Comparison of ENCODE assay signal across 2 cellular contexts in genomic region chr2:133433455-133434451, GRCh38.
TF ChIP-seq lines count a peak whose summit lies in the region.

No MANE protein-coding gene starts in this region.

TF ChIP-seq in SK-N-SH treated with all-trans-retinoic acid at 6 μM for 48 hours, 23 proteins besides CTCF, POLR2A, EP300 and RAD21 (continued from another document):
- no peak for TF ChIP-seq POU6F1 (CRISPR knock-in tag; IDR thresholded peaks at IDR 0.05; ENCODE audit: borderline replicate concordance, low read depth)
- TF ChIP-seq SNAI2 (CRISPR knock-in tag; IDR thresholded peaks at IDR 0.05), result no peak
- TF ChIP-seq ESRRG (CRISPR knock-in tag; IDR thresholded peaks at IDR 0.05), result no peak
- TF ChIP-seq TSHZ2 (CRISPR knock-in tag; IDR thresholded peaks at IDR 0.05), result peak; percentile 68; the same call in 1 of the 2 replicates
- no peak for TF ChIP-seq ZC3H10 (CRISPR knock-in tag; IDR thresholded peaks at IDR 0.05)
- 0 out of 2 replicates have a peak, but pooled peaks have one; percentile 4 for TF ChIP-seq GLIS3 (CRISPR knock-in tag; IDR thresholded peaks at IDR 0.05)
- no peak for TF ChIP-seq ZNF70 (CRISPR knock-in tag; IDR thresholded peaks at IDR 0.05)
- no peak for TF ChIP-seq CSRNP3 (CRISPR knock-in tag; IDR thresholded peaks at IDR 0.05)
- no peak for TF ChIP-seq OSR1 (CRISPR knock-in tag; IDR thresholded peaks at IDR 0.05)
- no peak for TF ChIP-seq ZNF565 (CRISPR knock-in tag; conservative IDR thresholded peaks at IDR 0.05; ENCODE audit: low read depth)
- TF ChIP-seq ISL1 (CRISPR knock-in tag; IDR thresholded peaks at IDR 0.05), result peak; percentile 90
- no peak for TF ChIP-seq ARNTL (CRISPR knock-in tag; IDR thresholded peaks at IDR 0.05; ENCODE audit: borderline replicate concordance, low read depth)
- TF ChIP-seq CREB5 (CRISPR knock-in tag; IDR thresholded peaks at IDR 0.05; ENCODE audit: low read depth), result peak; percentile 39; the same call in 1 of the 2 replicates
- no peak for TF ChIP-seq CSDC2 (CRISPR knock-in tag; IDR thresholded peaks at IDR 0.05)
- TF ChIP-seq PATZ1 (CRISPR knock-in tag; IDR thresholded peaks at IDR 0.05; ENCODE audit: borderline replicate concordance), result no peak
- peak; percentile 81 for TF ChIP-seq ZFP3 (CRISPR knock-in tag; IDR thresholded peaks at IDR 0.05)

TF ChIP-seq in GM23338, 12 proteins besides CTCF, POLR2A, EP300 and RAD21 (continued from another document):
- TF ChIP-seq ZNF462 (CRISPR knock-in tag; IDR thresholded peaks at IDR 0.05) (no peak), POLR2AphosphoS5 (IDR thresholded peaks at IDR 0.05; ENCODE audit: low read depth) (no peak), CREB1 (CRISPR knock-in tag; IDR thresholded peaks at IDR 0.05; ENCODE audit: low read depth) (no peak), ZNF114 (CRISPR knock-in tag; IDR thresholded peaks at IDR 0.05) (no peak), EZH2 (IDR thresholded peaks at IDR 0.05; ENCODE audit: low read depth, unreplicated experiment) (no peak), REST (IDR thresholded peaks at IDR 0.05; ENCODE audit: unreplicated experiment) (no peak), EZH2phosphoT487 (IDR thresholded peaks at IDR 0.05; ENCODE audit: unreplicated experiment) (no peak), STAT1 (IDR thresholded peaks at IDR 0.05; ENCODE audit: unreplicated experiment) (no peak)
